Comparison of ENCODE assay signal across 21 cellular contexts in genomic region chr15:62280625-62281024, GRCh38.
"Had no signal": no experiment of that assay in that cellular context is flagged by ENCODE, and none has a peak within 500 bp of the region (broad histone marks: within the 10 kb centered on the region; RNA-seq: fewer than 3 reads in every experiment).

No MANE protein-coding gene starts in this region.

- H3K79me2 ChIP-seq: parathyroid adenoma had no signal

- H3K4me1 ChIP-seq: parathyroid adenoma, upper lobe of right lung had no signal

- H3K36me3 ChIP-seq: neutrophil, upper lobe of right lung had no signal

- H3K9me3 ChIP-seq: neutrophil, upper lobe of right lung had no signal

- H3K9ac ChIP-seq: parathyroid adenoma had no signal

- H2AFZ ChIP-seq: parathyroid adenoma had no signal

- H3K4me3 ChIP-seq: lung, upper lobe of right lung had no signal

- H3K27ac ChIP-seq: neutrophil, parathyroid adenoma, upper lobe of right lung had no signal

- H3K27me3 ChIP-seq: upper lobe of right lung had no signal

- ATAC-seq: effector memory CD8-positive, alpha-beta T cell; left colon; natural killer cell treated with Interleukin-12 subunit alpha and Interleukin-12 subunit beta and Interleukin-15 and Interleukin-18, amount 100 ng/mL, for 72 hours; sciatic nerve; stimulated activated memory B cell treated with anti-CD40 and anti-IgM and Interleukin-4, amounts not matched to agents 10 μg/mL and 1 μg/mL and 100 μg/mL, for 72 hours; upper lobe of right lung; WTC11 had no signal

- DNase-seq: activated CD4-positive, alpha-beta memory T cell treated with anti-CD3 and anti-CD28 coated beads for 36 hours; activated CD4-positive, alpha-beta T cell treated with anti-CD3 and anti-CD28 coated beads for 4 hours; activated naive CD4-positive, alpha-beta T cell treated with Interleukin-2 at 50 U/mL for 16 hours; activated naive CD8-positive, alpha-beta T cell treated with anti-CD3 and anti-CD28 coated beads, Interleukin-2, amount 10 ng/mL, durations not matched to agents 7 days and 5 days; activated T-cell treated with anti-CD3 and anti-CD28 coated beads, Interleukin-2, amount 50 U/mL, for 1 hour; caudate nucleus; effector memory CD8-positive, alpha-beta T cell; foreskin fibroblast; glutamatergic neuron; hippocampal formation; islet precursor cell; left colon; stimulated activated CD4-positive, alpha-beta T cell treated with anti-CD3 and anti-CD28 coated beads, Interleukin-4, amount 100 ng/mL, for 4 hours; upper lobe of right lung had no signal
